ENCODE assay signal across 12 cellular contexts in genomic region chr3:50630916-50631315, GRCh38. TPM values are rescaled to one million over a fixed set of nuclear protein-coding genes. Genes with fewer than 3 reads are reported as not detected.
DNase-seq lines count a peak whose midpoint lies in the region; ATAC-seq and TF ChIP-seq lines count a peak whose summit lies in the region.
"Had no signal": no experiment of that assay in that cellular context is flagged by ENCODE, and none has a peak within 500 bp of the region (broad histone marks: within the 10 kb centered on the region; RNA-seq: fewer than 3 reads in every experiment).

No MANE protein-coding gene starts in this region.

- DNase-seq in activated CD8-positive, alpha-beta memory T cell treated with anti-CD3 and anti-CD28 coated beads, Interleukin-2, amount 10 ng/mL, durations not matched to agents 7 days and 5 days: no peak
- no peak for DNase-seq in activated CD8-positive, alpha-beta memory T cell treated with anti-CD3 and anti-CD28 coated beads, Interleukin-2, amount 50 U/mL, for 48 hours
- DNase-seq in NCI-H1105 (lab: John Stamatoyannopoulos, UW) (peak; percentile 58), GM19238 (ENCODE audit: insufficient read length, low spot score) (no peak), SHP77 (lab: John Stamatoyannopoulos, UW) (no peak), GM23248 (no peak)
- no peak for DNase-seq in activated T-helper 1 cell treated with anti-CD3 and anti-CD28 coated beads, Interleukin-12 subunit alpha, Interleukin-12 subunit beta, Interleukin-2, Interleukin-4 antibody, amounts not matched to agents 30 ng/mL and 10 ng/mL and 1 ng/mL, durations not matched to agents 14 hours and 24 hours and 36 hours (ENCODE audit: low spot score)
- DNase-seq: activated naive CD8-positive, alpha-beta T cell treated with anti-CD3 and anti-CD28 coated beads, Interleukin-2, amount 50 U/mL, for 24 hours; SHP77 treated with DMSO at 0.1 percent for 48 hours; stimulated activated CD4-positive, alpha-beta T cell treated with anti-CD3 and anti-CD28 coated beads, Interleukin-12 subunit alpha, Interleukin-12 subunit beta, amount 100 ng/mL, for 4 hours had no signal

- H3K27ac Mint-ChIP-seq in activated CD8-positive, alpha-beta memory T cell treated with anti-CD3 and anti-CD28 coated beads, Interleukin-2, amount 10 ng/mL, durations not matched to agents 7 days and 5 days: peak overlapping the region; percentile 13
- H3K27ac Mint-ChIP-seq in activated T-helper 1 cell treated with anti-CD3 and anti-CD28 coated beads, Interleukin-12 subunit alpha, Interleukin-12 subunit beta, Interleukin-2, Interleukin-4 antibody, amounts not matched to agents 30 ng/mL and 10 ng/mL and 1 ng/mL, durations not matched to agents 14 hours and 24 hours and 36 hours: peak overlapping the region; percentile 87

- H3K9me3 Mint-ChIP-seq in activated CD8-positive, alpha-beta memory T cell treated with anti-CD3 and anti-CD28 coated beads, Interleukin-2, amount 10 ng/mL, durations not matched to agents 7 days and 5 days (ENCODE audit: low read depth): no peaks in the 10 kb centered on the region
- no peaks in the 10 kb centered on the region for H3K9me3 Mint-ChIP-seq in activated T-helper 1 cell treated with anti-CD3 and anti-CD28 coated beads, Interleukin-12 subunit alpha, Interleukin-12 subunit beta, Interleukin-2, Interleukin-4 antibody, amounts not matched to agents 30 ng/mL and 10 ng/mL and 1 ng/mL, durations not matched to agents 14 hours and 24 hours and 36 hours
- H3K9me3 Mint-ChIP-seq: activated naive CD8-positive, alpha-beta T cell treated with anti-CD3 and anti-CD28 coated beads, Interleukin-2, amount 50 U/mL, for 24 hours had no signal

- H3K9ac ChIP-seq in GM23248: no peak overlapping the region

- H3K9me3 ChIP-seq in neutrophil (no peaks in the 10 kb centered on the region), GM23248 (ENCODE audit: low read depth) (no peaks in the 10 kb centered on the region)

- H3K27ac ChIP-seq in neutrophil (peak overlapping the region; percentile 87), GM23248 (no peak overlapping the region)
- H3K27ac ChIP-seq: hepatocyte had no signal

- no peaks in the 10 kb centered on the region for H3K9me2 ChIP-seq in GM23248 (ENCODE audit: insufficient read depth)

- 70 to 71% methylated on average over 7 of the region's 7 CpGs for WGBS in GM23248 (ENCODE audit: low coverage in 1 of 2, low lambda C conversion rate in 2 of 2, missing lambda C conversion rate in 2 of 2), 2 experiments

- TF ChIP-seq CTCF in neutrophil (IDR thresholded peaks at IDR 0.05): no peak

- CTCF ChIA-PET in activated CD8-positive, alpha-beta memory T cell treated with anti-CD3 and anti-CD28 coated beads, Interleukin-2, amount 10 ng/mL, durations not matched to agents 7 days and 5 days (lab: Charles Lee): interaction anchor here (1.1 to 4.4 kb wide), 4 partner anchors 11 to 22 kb away, joined by 4 to 21 read pairs (median 12); partner anchors contain the start of gene MAPKAPK3

- H3K4me1 ChIP-seq in neutrophil (ENCODE audit: control insufficient read depth in 1 of 2, insufficient read depth in 1 of 2, low read depth in 1 of 2, low read length in 1 of 2) (peaks cover 88 to 91% of the 10 kb centered on the region in 2 experiments), GM23248 (ENCODE audit: insufficient read depth) (peaks cover 47% of the 10 kb centered on the region)

- no peak overlapping the region for H3K4me2 ChIP-seq in GM23248 (ENCODE audit: unreplicated experiment)
- H3K4me2 ChIP-seq: hepatocyte had no signal

- H3K4me1 Mint-ChIP-seq in activated CD8-positive, alpha-beta memory T cell treated with anti-CD3 and anti-CD28 coated beads, Interleukin-2, amount 10 ng/mL, durations not matched to agents 7 days and 5 days: peaks cover 82% of the 10 kb centered on the region
- H3K4me1 Mint-ChIP-seq in activated T-helper 1 cell treated with anti-CD3 and anti-CD28 coated beads, Interleukin-12 subunit alpha, Interleukin-12 subunit beta, Interleukin-2, Interleukin-4 antibody, amounts not matched to agents 30 ng/mL and 10 ng/mL and 1 ng/mL, durations not matched to agents 14 hours and 24 hours and 36 hours (ENCODE audit: low read depth): peaks cover 90% of the 10 kb centered on the region

- intact Hi-C loops in activated T-helper 1 cell treated with anti-CD3 and anti-CD28 coated beads, Interleukin-12 subunit alpha, Interleukin-12 subunit beta, Interleukin-2, Interleukin-4 antibody, amounts not matched to agents 30 ng/mL and 10 ng/mL and 1 ng/mL, durations not matched to agents 14 hours and 24 hours and 36 hours (cut with micrococcal nuclease): no loop called here

- H3K79me2 ChIP-seq in GM23248 (ENCODE audit: insufficient read depth): peaks cover 74% of the 10 kb centered on the region

- peaks cover 24% of the 10 kb centered on the region for H3K36me3 Mint-ChIP-seq in activated CD8-positive, alpha-beta memory T cell treated with anti-CD3 and anti-CD28 coated beads, Interleukin-2, amount 10 ng/mL, durations not matched to agents 7 days and 5 days
- H3K36me3 Mint-ChIP-seq in activated T-helper 1 cell treated with anti-CD3 and anti-CD28 coated beads, Interleukin-12 subunit alpha, Interleukin-12 subunit beta, Interleukin-2, Interleukin-4 antibody, amounts not matched to agents 30 ng/mL and 10 ng/mL and 1 ng/mL, durations not matched to agents 14 hours and 24 hours and 36 hours (ENCODE audit: low read depth): peaks cover 34% of the 10 kb centered on the region

- no peak overlapping the region for H3K4me3 Mint-ChIP-seq in activated CD8-positive, alpha-beta memory T cell treated with anti-CD3 and anti-CD28 coated beads, Interleukin-2, amount 10 ng/mL, durations not matched to agents 7 days and 5 days
- no peak overlapping the region for H3K4me3 Mint-ChIP-seq in activated T-helper 1 cell treated with anti-CD3 and anti-CD28 coated beads, Interleukin-12 subunit alpha, Interleukin-12 subunit beta, Interleukin-2, Interleukin-4 antibody, amounts not matched to agents 30 ng/mL and 10 ng/mL and 1 ng/mL, durations not matched to agents 14 hours and 24 hours and 36 hours
- H3K4me3 Mint-ChIP-seq: activated naive CD8-positive, alpha-beta T cell treated with anti-CD3 and anti-CD28 coated beads, Interleukin-2, amount 50 U/mL, for 24 hours had no signal

- peaks cover 12% of the 10 kb centered on the region for H3K36me3 ChIP-seq in neutrophil
- no peaks in the 10 kb centered on the region for H3K36me3 ChIP-seq in GM23248 (ENCODE audit: low read depth)

- H2AFZ ChIP-seq in GM23248: no peak overlapping the region
- H2AFZ ChIP-seq: hepatocyte had no signal

- no peaks in the 10 kb centered on the region for H4K20me1 ChIP-seq in GM23248 (ENCODE audit: insufficient read depth)

- in situ Hi-C loops in GM23248 (cut with MboI): no loop called here

- H3K4me3 ChIP-seq in neutrophil (ENCODE audit: low read depth in 1 of 2, low read length in 1 of 2) (no peak overlapping the region), GM23248 (no peak overlapping the region)
- H3K4me3 ChIP-seq: hepatocyte had no signal

- no peaks in the 10 kb centered on the region for H3K27me3 ChIP-seq in neutrophil
- no peaks in the 10 kb centered on the region for H3K27me3 ChIP-seq in GM23248 (replicated peaks; ENCODE audit: insufficient read depth)
- H3K27me3 ChIP-seq: hepatocyte had no signal

- H3K27me3 Mint-ChIP-seq in activated CD8-positive, alpha-beta memory T cell treated with anti-CD3 and anti-CD28 coated beads, Interleukin-2, amount 10 ng/mL, durations not matched to agents 7 days and 5 days: no peaks in the 10 kb centered on the region
- H3K27me3 Mint-ChIP-seq in activated T-helper 1 cell treated with anti-CD3 and anti-CD28 coated beads, Interleukin-12 subunit alpha, Interleukin-12 subunit beta, Interleukin-2, Interleukin-4 antibody, amounts not matched to agents 30 ng/mL and 10 ng/mL and 1 ng/mL, durations not matched to agents 14 hours and 24 hours and 36 hours (ENCODE audit: insufficient read depth): no peaks in the 10 kb centered on the region
- H3K27me3 Mint-ChIP-seq: activated naive CD8-positive, alpha-beta T cell treated with anti-CD3 and anti-CD28 coated beads, Interleukin-2, amount 50 U/mL, for 24 hours had no signal

- ATAC-seq in activated CD8-positive, alpha-beta memory T cell treated with anti-CD3 and anti-CD28 coated beads, Interleukin-2, amount 10 ng/mL, durations not matched to agents 7 days and 5 days: no peak
- ATAC-seq: activated naive CD8-positive, alpha-beta T cell treated with anti-CD3 and anti-CD28 coated beads, Interleukin-2, amount 50 U/mL, for 24 hours had no signal

- H3F3A ChIP-seq in GM23248 (ENCODE audit: insufficient read depth): peaks cover 26% of the 10 kb centered on the region

RNA-seq across cellular contexts. Expression of gene MAPKAPK3, which starts 14.0 kb away (rescaled TPM):
- 100 to 1,000 TPM; 156 to 175 TPM for total RNA-seq in activated CD8-positive, alpha-beta memory T cell treated with anti-CD3 and anti-CD28 coated beads, Interleukin-2, amount 10 ng/mL, durations not matched to agents 7 days and 5 days
- total RNA-seq in activated T-helper 1 cell treated with anti-CD3 and anti-CD28 coated beads, Interleukin-12 subunit alpha, Interleukin-12 subunit beta, Interleukin-2, Interleukin-4 antibody, amounts not matched to agents 30 ng/mL and 10 ng/mL and 1 ng/mL, durations not matched to agents 14 hours and 24 hours and 36 hours: 191 and 201 TPM in 2 replicates
- 61.5 and 72.1 TPM in 2 replicates for total RNA-seq in GM23248 (2014; rRNA removed; shearing (Covaris generic))
- 33.2 and 35.4 TPM in 2 replicates for polyA plus RNA-seq in GM23248 (2016; fragmentation: Nextera tagmentation; extraction: Ambion mirVana)

RNA-seq across cellular contexts. Expression of gene CISH, which starts 19.3 kb away (rescaled TPM):
- total RNA-seq in activated CD8-positive, alpha-beta memory T cell treated with anti-CD3 and anti-CD28 coated beads, Interleukin-2, amount 10 ng/mL, durations not matched to agents 7 days and 5 days: 100 to 1,000 TPM; 266 to 369 TPM
- total RNA-seq in activated T-helper 1 cell treated with anti-CD3 and anti-CD28 coated beads, Interleukin-12 subunit alpha, Interleukin-12 subunit beta, Interleukin-2, Interleukin-4 antibody, amounts not matched to agents 30 ng/mL and 10 ng/mL and 1 ng/mL, durations not matched to agents 14 hours and 24 hours and 36 hours: 334 and 341 TPM in 2 replicates
- total RNA-seq in GM23248 (2014; rRNA removed; shearing (Covaris generic)): 1.0 and 1.1 TPM in 2 replicates
- 0.79 and 1.6 TPM in 2 replicates for polyA plus RNA-seq in GM23248 (2016; fragmentation: Nextera tagmentation; extraction: Ambion mirVana)

RNA-seq across cellular contexts. Expression of gene DOCK3, which starts 43.8 kb away (rescaled TPM):
- 1 to 10 TPM; 3.4 to 4.1 TPM for total RNA-seq in activated CD8-positive, alpha-beta memory T cell treated with anti-CD3 and anti-CD28 coated beads, Interleukin-2, amount 10 ng/mL, durations not matched to agents 7 days and 5 days
- 1.5 and 1.6 TPM in 2 replicates for total RNA-seq in activated T-helper 1 cell treated with anti-CD3 and anti-CD28 coated beads, Interleukin-12 subunit alpha, Interleukin-12 subunit beta, Interleukin-2, Interleukin-4 antibody, amounts not matched to agents 30 ng/mL and 10 ng/mL and 1 ng/mL, durations not matched to agents 14 hours and 24 hours and 36 hours
- total RNA-seq in GM23248 (2014; rRNA removed; shearing (Covaris generic)): 0.43 and 0.51 TPM in 2 replicates
- 0.20 and 0.23 TPM in 2 replicates for polyA plus RNA-seq in GM23248 (2016; fragmentation: Nextera tagmentation; extraction: Ambion mirVana)

Comparison
In these comparisons a context has a peak if more than half of its experiments do, and no peak if none do; other contexts are left out.
1. RNA of gene CISH, which starts 19.3 kb away (total RNA-seq): 266 to 369 TPM in activated CD8-positive, alpha-beta memory T cell treated with anti-CD3 and anti-CD28 coated beads, Interleukin-2, amount 10 ng/mL, durations not matched to agents 7 days and 5 days and 334 to 341 TPM in activated T-helper 1 cell treated with anti-CD3 and anti-CD28 coated beads, Interleukin-12 subunit alpha, Interleukin-12 subunit beta, Interleukin-2, Interleukin-4 antibody, amounts not matched to agents 30 ng/mL and 10 ng/mL and 1 ng/mL, durations not matched to agents 14 hours and 24 hours and 36 hours; 1.0 to 1.1 TPM in GM23248; every median in the first group is over 100 times any median in the second.